ENCODE assay signal across 2 cellular contexts in genomic region chr7:130289478-130289877, GRCh38.
TF ChIP-seq lines count a peak whose summit lies in the region.

No MANE protein-coding gene starts in this region.

TF ChIP-seq in IMR-90, 13 proteins besides CTCF, POLR2A, EP300 and RAD21:
- TF ChIP-seq RCOR1 (IDR thresholded peaks at IDR 0.05; ENCODE audit: insufficient replicate concordance, low read length) (no peak), NFE2L2 (IDR thresholded peaks at IDR 0.05; ENCODE audit: low read depth, low read length) (no peak), MAZ (IDR thresholded peaks at IDR 0.05; ENCODE audit: borderline replicate concordance, low read depth, low read length) (no peak), BHLHE40 (IDR thresholded peaks at IDR 0.05; ENCODE audit: low read depth, low read length) (no peak), FOS (IDR thresholded peaks at IDR 0.05; ENCODE audit: low read depth, low read length) (no peak), MXI1 (IDR thresholded peaks at IDR 0.05; ENCODE audit: borderline replicate concordance, low read depth, low read length) (no peak), CEBPB (IDR thresholded peaks at IDR 0.05; ENCODE audit: low read depth, low read length) (no peak), USF2 (IDR thresholded peaks at IDR 0.05; ENCODE audit: low read depth, low read length) (no peak), CHD1 (IDR thresholded peaks at IDR 0.05; ENCODE audit: low read depth, low read length) (no peak), RFX5 (IDR thresholded peaks at IDR 0.05; ENCODE audit: low read depth, low read length) (no peak), MAFK (IDR thresholded peaks at IDR 0.05; ENCODE audit: low read depth, low read length) (no peak), SMC3 (IDR thresholded peaks at IDR 0.05; ENCODE audit: low read depth, low read length) (no peak)
- TF ChIP-seq, protein P1, sequence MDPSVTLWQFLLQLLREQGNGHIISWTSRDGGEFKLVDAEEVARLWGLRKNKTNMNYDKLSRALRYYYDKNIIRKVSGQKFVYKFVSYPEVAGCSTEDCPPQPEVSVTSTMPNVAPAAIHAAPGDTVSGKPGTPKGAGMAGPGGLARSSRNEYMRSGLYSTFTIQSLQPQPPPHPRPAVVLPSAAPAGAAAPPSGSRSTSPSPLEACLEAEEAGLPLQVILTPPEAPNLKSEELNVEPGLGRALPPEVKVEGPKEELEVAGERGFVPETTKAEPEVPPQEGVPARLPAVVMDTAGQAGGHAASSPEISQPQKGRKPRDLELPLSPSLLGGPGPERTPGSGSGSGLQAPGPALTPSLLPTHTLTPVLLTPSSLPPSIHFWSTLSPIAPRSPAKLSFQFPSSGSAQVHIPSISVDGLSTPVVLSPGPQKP (IDR thresholded peaks at IDR 0.05; ENCODE audit: borderline replicate concordance, low read depth, low read length), result no peak

TF ChIP-seq in K562, 482 proteins besides CTCF, POLR2A, EP300 and RAD21:
- TF ChIP-seq RBM14 (IDR thresholded peaks at IDR 0.05; ENCODE audit: borderline replicate concordance, insufficient read depth, low read depth, low read length), result no peak
- no peak for TF ChIP-seq FIP1L1 (IDR thresholded peaks at IDR 0.05; ENCODE audit: low read depth, low read length, poor library complexity, severe bottlenecking)
- no peak for TF ChIP-seq GATA2 (CRISPR knock-in tag; IDR thresholded peaks at IDR 0.05)
- no peak for TF ChIP-seq HDAC8 (tag; IDR thresholded peaks at IDR 0.05)
- TF ChIP-seq CGGBP1 (CRISPR knock-in tag; IDR thresholded peaks at IDR 0.05), result no peak
TF ChIP-seq in K562: peak in this region for 0.
